In the genomic region with DNA sequence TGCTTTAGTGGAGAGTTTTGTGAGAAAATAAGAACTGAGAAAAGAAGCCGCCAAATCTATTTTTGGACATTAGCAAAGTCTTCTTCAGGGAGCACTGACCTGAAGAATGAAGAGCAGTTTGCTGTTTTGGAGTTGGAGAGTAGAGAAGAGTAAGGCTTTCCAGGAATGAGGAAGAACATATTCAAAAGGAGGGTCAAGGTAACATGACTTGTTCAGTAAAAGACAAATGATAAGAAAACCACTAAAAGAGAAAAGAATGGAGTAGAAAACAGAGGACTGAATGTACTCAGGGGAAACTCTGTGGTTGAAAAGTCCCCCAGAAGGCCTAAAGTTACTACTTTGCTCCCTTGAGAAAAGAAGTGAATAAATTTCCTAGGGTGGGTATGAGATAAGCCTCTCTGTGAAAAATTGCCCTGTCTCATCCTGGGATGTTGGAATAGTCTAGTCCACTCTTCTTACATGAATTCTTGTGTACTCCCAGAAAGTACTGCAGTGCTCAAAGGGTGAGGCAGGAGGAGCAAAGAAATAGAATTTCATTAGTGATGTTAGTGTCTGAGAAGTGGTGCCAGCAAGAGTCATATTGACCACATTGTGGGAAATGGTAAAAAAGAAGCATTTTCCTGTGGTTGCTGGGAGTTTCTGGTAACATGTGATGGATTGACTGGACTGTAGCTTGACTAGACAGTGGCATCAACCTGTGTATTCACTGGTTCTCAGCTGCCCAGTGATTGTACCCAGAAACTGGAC, we compare ENCODE assay signal across 1 cellular context.
TF ChIP-seq lines count a peak whose summit lies in the region.

No MANE protein-coding gene starts in this region.

TF ChIP-seq in GM23338, 12 proteins besides CTCF, POLR2A, EP300 and RAD21 (continued from another document):
- TF ChIP-seq, protein P1, sequence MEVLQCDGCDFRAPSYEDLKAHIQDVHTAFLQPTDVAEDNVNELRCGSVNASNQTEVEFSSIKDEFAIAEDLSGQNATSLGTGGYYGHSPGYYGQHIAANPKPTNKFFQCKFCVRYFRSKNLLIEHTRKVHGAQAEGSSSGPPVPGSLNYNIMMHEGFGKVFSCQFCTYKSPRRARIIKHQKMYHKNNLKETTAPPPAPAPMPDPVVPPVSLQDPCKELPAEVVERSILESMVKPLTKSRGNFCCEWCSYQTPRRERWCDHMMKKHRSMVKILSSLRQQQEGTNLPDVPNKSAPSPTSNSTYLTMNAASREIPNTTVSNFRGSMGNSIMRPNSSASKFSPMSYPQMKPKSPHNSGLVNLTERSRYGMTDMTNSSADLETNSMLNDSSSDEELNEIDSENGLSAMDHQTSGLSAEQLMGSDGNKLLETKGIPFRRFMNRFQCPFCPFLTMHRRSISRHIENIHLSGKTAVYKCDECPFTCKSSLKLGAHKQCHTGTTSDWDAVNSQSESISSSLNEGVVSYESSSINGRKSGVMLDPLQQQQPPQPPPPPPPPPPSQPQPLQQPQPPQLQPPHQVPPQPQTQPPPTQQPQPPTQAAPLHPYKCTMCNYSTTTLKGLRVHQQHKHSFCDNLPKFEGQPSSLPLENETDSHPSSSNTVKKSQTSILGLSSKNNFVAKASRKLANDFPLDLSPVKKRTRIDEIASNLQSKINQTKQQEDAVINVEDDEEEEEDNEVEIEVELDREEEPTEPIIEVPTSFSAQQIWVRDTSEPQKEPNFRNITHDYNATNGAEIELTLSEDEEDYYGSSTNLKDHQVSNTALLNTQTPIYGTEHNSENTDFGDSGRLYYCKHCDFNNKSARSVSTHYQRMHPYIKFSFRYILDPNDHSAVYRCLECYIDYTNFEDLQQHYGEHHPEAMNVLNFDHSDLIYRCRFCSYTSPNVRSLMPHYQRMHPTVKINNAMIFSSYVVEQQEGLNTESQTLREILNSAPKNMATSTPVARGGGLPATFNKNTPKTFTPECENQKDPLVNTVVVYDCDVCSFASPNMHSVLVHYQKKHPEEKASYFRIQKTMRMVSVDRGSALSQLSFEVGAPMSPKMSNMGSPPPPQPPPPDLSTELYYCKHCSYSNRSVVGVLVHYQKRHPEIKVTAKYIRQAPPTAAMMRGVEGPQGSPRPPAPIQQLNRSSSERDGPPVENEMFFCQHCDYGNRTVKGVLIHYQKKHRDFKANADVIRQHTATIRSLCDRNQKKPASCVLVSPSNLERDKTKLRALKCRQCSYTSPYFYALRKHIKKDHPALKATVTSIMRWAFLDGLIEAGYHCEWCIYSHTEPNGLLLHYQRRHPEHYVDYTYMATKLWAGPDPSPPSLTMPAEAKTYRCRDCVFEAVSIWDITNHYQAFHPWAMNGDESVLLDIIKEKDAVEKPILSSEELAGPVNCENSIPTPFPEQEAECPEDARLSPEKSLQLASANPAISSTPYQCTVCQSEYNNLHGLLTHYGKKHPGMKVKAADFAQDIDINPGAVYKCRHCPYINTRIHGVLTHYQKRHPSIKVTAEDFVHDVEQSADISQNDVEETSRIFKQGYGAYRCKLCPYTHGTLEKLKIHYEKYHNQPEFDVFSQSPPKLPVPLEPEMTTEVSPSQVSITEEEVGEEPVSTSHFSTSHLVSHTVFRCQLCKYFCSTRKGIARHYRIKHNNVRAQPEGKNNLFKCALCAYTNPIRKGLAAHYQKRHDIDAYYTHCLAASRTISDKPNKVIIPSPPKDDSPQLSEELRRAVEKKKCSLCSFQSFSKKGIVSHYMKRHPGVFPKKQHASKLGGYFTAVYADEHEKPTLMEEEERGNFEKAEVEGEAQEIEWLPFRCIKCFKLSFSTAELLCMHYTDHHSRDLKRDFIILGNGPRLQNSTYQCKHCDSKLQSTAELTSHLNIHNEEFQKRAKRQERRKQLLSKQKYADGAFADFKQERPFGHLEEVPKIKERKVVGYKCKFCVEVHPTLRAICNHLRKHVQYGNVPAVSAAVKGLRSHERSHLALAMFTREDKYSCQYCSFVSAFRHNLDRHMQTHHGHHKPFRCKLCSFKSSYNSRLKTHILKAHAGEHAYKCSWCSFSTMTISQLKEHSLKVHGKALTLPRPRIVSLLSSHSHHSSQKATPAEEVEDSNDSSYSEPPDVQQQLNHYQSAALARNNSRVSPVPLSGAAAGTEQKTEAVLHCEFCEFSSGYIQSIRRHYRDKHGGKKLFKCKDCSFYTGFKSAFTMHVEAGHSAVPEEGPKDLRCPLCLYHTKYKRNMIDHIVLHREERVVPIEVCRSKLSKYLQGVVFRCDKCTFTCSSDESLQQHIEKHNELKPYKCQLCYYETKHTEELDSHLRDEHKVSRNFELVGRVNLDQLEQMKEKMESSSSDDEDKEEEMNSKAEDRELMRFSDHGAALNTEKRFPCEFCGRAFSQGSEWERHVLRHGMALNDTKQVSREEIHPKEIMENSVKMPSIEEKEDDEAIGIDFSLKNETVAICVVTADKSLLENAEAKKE (CRISPR knock-in tag; IDR thresholded peaks at IDR 0.05): no peak
